In the genomic region with DNA sequence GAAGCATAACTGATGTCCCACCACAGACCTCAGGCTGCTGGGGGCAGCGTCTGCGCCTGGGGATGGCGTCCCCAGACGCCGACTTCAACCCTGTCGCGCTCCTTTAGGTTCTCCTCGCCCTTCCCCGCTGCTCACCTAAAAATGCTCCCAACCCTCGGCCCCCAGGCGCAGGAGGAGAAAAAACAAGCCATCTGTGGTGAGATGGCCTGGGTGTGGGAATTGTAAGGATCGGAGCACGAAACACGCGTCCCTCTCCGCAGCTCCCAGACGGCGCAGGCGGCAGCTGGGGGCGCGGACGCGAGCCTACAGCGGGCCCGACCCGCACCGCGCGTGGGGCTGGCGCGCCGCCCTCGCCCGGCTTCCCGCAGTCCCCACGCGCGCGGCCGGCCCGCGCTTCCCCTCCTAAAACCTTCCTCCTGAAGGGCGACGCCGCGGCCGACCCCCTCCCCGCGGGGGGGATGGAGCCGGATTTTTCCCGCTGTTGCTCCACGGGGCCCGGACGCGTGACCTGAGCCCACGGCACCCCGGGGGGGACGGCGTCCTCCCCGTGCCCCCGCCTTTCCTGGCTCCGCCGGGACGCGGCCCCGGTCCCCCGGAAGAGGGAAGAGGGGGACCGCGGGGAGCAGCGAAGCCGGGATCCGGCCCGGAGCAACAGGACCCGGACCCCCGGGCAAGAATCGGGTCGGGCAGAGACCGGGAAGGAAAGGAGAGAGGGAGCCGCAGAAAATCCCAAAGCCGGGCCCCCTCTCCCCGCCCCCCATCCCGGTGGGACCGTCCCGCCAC, we compare ENCODE assay signal across 8 cellular contexts. TPM values are rescaled to one million over a fixed set of nuclear protein-coding genes. Genes with fewer than 3 reads are reported as not detected.
A peak's percentile ranks its signal among the peaks of the same experiment; 100 is the strongest.
DNase-seq lines count a peak whose midpoint lies in the region; ATAC-seq and TF ChIP-seq lines count a peak whose summit lies in the region.

No MANE protein-coding gene starts in this region.

- no peaks in the 10 kb centered on the region for H3K36me3 Mint-ChIP-seq in osteocyte (ENCODE audit: unreplicated experiment)

- ATAC-seq in GM21528 (IDR thresholded peaks at IDR 0.05; ENCODE audit: low FRiP score, unreplicated experiment) (peak; percentile 31), Right ventricle myocardium inferior (peak; percentile 30), HG03108 (IDR thresholded peaks at IDR 0.05; ENCODE audit: unreplicated experiment) (no peak)

- H3K27me3 Mint-ChIP-seq in osteocyte (ENCODE audit: unreplicated experiment), result no peaks in the 10 kb centered on the region

- H3K27ac ChIP-seq in C4-2B, result peak overlapping the region; percentile 29

- intact Hi-C loops in Right ventricle myocardium inferior (cut with DNase I), result loop anchor here (2.0 to 10.0 kb wide), 4 partner anchors 52 to 178 kb away; no protein-coding TSS in a partner anchor

- DNase-seq in NAMALWA (ENCODE audit: low spot score) (peak; percentile 47), Right ventricle myocardium inferior (ENCODE audit: missing footprints) (peak; percentile 73), osteocyte (ENCODE audit: extremely low spot score, unreplicated experiment) (no peak), NCI-H2081 treated with DMSO at 0.1 percent for 48 hours (lab: John Stamatoyannopoulos, UW) (no peak)
- peak; percentile 23 for DNase-seq in activated naive CD4-positive, alpha-beta T cell treated with anti-CD3 and anti-CD28 coated beads, Interleukin-2, amount 50 U/mL, for 16 hours

- H3K9me3 Mint-ChIP-seq in osteocyte (ENCODE audit: unreplicated experiment), result no peaks in the 10 kb centered on the region

- peak overlapping the region; percentile 88 for H3K27ac Mint-ChIP-seq in osteocyte (ENCODE audit: unreplicated experiment)

- H3K4me3 Mint-ChIP-seq in osteocyte (ENCODE audit: unreplicated experiment), result peak overlapping the region; percentile 83

- peaks cover 46% of the 10 kb centered on the region for H3K4me1 Mint-ChIP-seq in osteocyte (ENCODE audit: unreplicated experiment)

- TF ChIP-seq CTCF in C4-2B (conservative IDR thresholded peaks at IDR 0.05) (no peak), osteocyte (IDR thresholded peaks at IDR 0.05) (no peak)

RNA-seq across cellular contexts. Expression of a gene that starts 0.6 kb away (rescaled TPM):
- total RNA-seq in Right ventricle myocardium inferior (97.2 TPM), osteocyte (65.3 and 67.5 TPM in 2 replicates)

Comparison
In these comparisons a context has a peak if more than half of its experiments do, and no peak if none do; other contexts are left out.
1. DNase-seq: peak in NAMALWA (single experiment), activated naive CD4-positive, alpha-beta T cell treated with anti-CD3 and anti-CD28 coated beads, Interleukin-2, amount 50 U/mL, for 16 hours (single experiment) and Right ventricle myocardium inferior (single experiment); none in osteocyte (single experiment) and NCI-H2081 treated with DMSO at 0.1 percent for 48 hours (single experiment).